Comparison of ENCODE assay signal across 20 cellular contexts in the genomic region with DNA sequence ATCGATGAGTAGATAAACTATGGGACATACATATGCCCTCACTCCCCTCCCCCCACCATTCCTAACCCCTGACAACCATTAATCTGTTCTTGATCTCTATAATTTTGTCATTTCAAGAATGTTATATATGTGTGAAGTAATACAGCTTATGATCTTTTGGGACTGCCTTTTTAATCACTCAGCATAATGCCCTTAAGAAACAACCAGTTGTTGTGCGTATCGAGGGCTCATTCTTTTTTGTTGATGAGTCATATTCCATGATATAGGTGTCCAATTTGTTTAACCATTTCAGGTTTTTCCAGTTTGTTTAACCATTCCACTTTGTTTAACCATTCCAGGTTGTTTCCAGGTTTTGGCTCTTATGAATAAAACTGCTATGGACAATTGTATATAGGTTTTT.
A peak's percentile ranks its signal among the peaks of the same experiment; 100 is the strongest.
DNase-seq lines count a peak whose midpoint lies in the region; ATAC-seq and TF ChIP-seq lines count a peak whose summit lies in the region.
"Had no signal": no experiment of that assay in that cellular context is flagged by ENCODE, and none has a peak within 500 bp of the region (broad histone marks: within the 10 kb centered on the region; RNA-seq: fewer than 3 reads in every experiment).

No MANE protein-coding gene starts in this region.

- H3K4me3 ChIP-seq in mammary epithelial cell (replicated peaks in 1 of 3; ENCODE audit: insufficient read depth in 1 of 3, low read depth in 2 of 3, low read length in 3 of 3) = peak overlapping the region in 1 of 3 experiments; percentile 1
- H3K4me3 ChIP-seq: hepatocyte had no signal

- no TSS peak for BruUV-seq in mammary epithelial cell (replicated peaks; lab: Mats Ljungman, UMichigan)

- peak overlapping the region; percentile 30 for H3K27ac ChIP-seq in mammary epithelial cell (ENCODE audit: insufficient read depth, low read depth, low read length)
- H3K27ac ChIP-seq: brain microvascular endothelial cell, hepatocyte had no signal

- H3K4me1 ChIP-seq in mammary epithelial cell (ENCODE audit: insufficient read depth, low read length) = peaks cover 12% of the 10 kb centered on the region

- POLR2A ChIA-PET in activated CD8-positive, alpha-beta T cell treated with anti-CD3 and anti-CD28 coated beads, Interleukin-2, amount 10 ng/mL, durations not matched to agents 7 days and 5 days (lab: Charles Lee) = no interaction called here

- ATAC-seq in activated CD8-positive, alpha-beta T cell treated with anti-CD3 and anti-CD28 coated beads, Interleukin-2, amount 10 ng/mL, durations not matched to agents 7 days and 5 days = no peak
- ATAC-seq: SK-N-SH treated with all-trans-retinoic acid at 6 μM for 48 hours had no signal

- H2AFZ ChIP-seq in mammary epithelial cell (ENCODE audit: low read depth, low read length) = no peak overlapping the region
- H2AFZ ChIP-seq: hepatocyte had no signal

- no peak overlapping the region for H3K4me3 Mint-ChIP-seq in activated CD8-positive, alpha-beta T cell treated with anti-CD3 and anti-CD28 coated beads, Interleukin-2, amount 10 ng/mL, durations not matched to agents 7 days and 5 days
- H3K4me3 Mint-ChIP-seq: activated CD4-positive, alpha-beta memory T cell treated with anti-CD3 and anti-CD28 coated beads, Interleukin-2, amount 10 ng/mL, durations not matched to agents 7 days and 5 days; CD14-positive monocyte; immature natural killer cell had no signal

- peaks cover 13% of the 10 kb centered on the region for H3K27me3 Mint-ChIP-seq in activated CD8-positive, alpha-beta T cell treated with anti-CD3 and anti-CD28 coated beads, Interleukin-2, amount 10 ng/mL, durations not matched to agents 7 days and 5 days (ENCODE audit: low read depth)

- H4K20me1 ChIP-seq in mammary epithelial cell (ENCODE audit: insufficient read depth, low read length) = no peaks in the 10 kb centered on the region

- peaks cover 93% of the 10 kb centered on the region for H3K79me2 ChIP-seq in mammary epithelial cell (ENCODE audit: insufficient read depth, low read length)
- H3K79me2 ChIP-seq: hepatocyte had no signal

- dilution Hi-C loops in mammary epithelial cell (cut with HindIII; ENCODE audit: low sequenced_read_pairs) = no loop called here

- no peaks in the 10 kb centered on the region for H3K9me3 ChIP-seq in mammary epithelial cell (replicated peaks; ENCODE audit: insufficient read depth, low read length)

- no peaks in the 10 kb centered on the region for H3K4me1 Mint-ChIP-seq in activated CD8-positive, alpha-beta T cell treated with anti-CD3 and anti-CD28 coated beads, Interleukin-2, amount 10 ng/mL, durations not matched to agents 7 days and 5 days (ENCODE audit: low read depth)
- H3K4me1 Mint-ChIP-seq: activated CD4-positive, alpha-beta memory T cell treated with anti-CD3 and anti-CD28 coated beads, Interleukin-2, amount 10 ng/mL, durations not matched to agents 7 days and 5 days; CD14-positive monocyte had no signal

- CTCF ChIA-PET in mammary epithelial cell (lab: Charles Lee; ENCODE audit: low non-redundant PET) = no interaction called here
- CTCF ChIA-PET in activated CD8-positive, alpha-beta T cell treated with anti-CD3 and anti-CD28 coated beads, Interleukin-2, amount 10 ng/mL, durations not matched to agents 7 days and 5 days (lab: Charles Lee) = no interaction called here

- DNase-seq in EH (ENCODE audit: low read depth) (peak; percentile 30), HT-29 (ENCODE audit: low spot score) (peak; percentile 74), mammary epithelial cell (peak; percentile 86), iris pigment epithelial cell (ENCODE audit: low read depth) (peak; percentile 68), HuH-7 (ENCODE audit: low spot score) (no peak), NCI-H1105 treated with DMSO at 0.1 percent for 48 hours (lab: John Stamatoyannopoulos, UW) (no peak)
- DNase-seq in activated CD8-positive, alpha-beta T cell treated with anti-CD3 and anti-CD28 coated beads, Interleukin-2, amount 10 ng/mL, durations not matched to agents 7 days and 5 days = no peak
- DNase-seq: activated CD4-positive, alpha-beta memory T cell treated with anti-CD3 and anti-CD28 coated beads, Interleukin-2, amount 10 ng/mL, durations not matched to agents 7 days and 5 days; activated CD4-positive, CD25-positive, alpha-beta regulatory T cell; activated gamma-delta T cell treated with Interleukin-2 at 50 U/mL for 16 hours; brain microvascular endothelial cell; cortex of kidney; foreskin fibroblast; immature natural killer cell; Kasumi-1; NCI-H2081; T-helper 9 cell had no signal

- H3K9me3 Mint-ChIP-seq in activated CD8-positive, alpha-beta T cell treated with anti-CD3 and anti-CD28 coated beads, Interleukin-2, amount 10 ng/mL, durations not matched to agents 7 days and 5 days (ENCODE audit: insufficient read depth) = no peaks in the 10 kb centered on the region
- H3K9me3 Mint-ChIP-seq: activated CD4-positive, alpha-beta memory T cell treated with anti-CD3 and anti-CD28 coated beads, Interleukin-2, amount 10 ng/mL, durations not matched to agents 7 days and 5 days; immature natural killer cell had no signal

- peaks cover 6% of the 10 kb centered on the region for H3K36me3 ChIP-seq in mammary epithelial cell (ENCODE audit: insufficient read depth, low read length)

- H3K4me2 ChIP-seq in mammary epithelial cell (ENCODE audit: insufficient read depth, low read depth, low read length) = peak overlapping the region; percentile 58
- H3K4me2 ChIP-seq: hepatocyte had no signal

- in situ Hi-C loops in mammary epithelial cell (cut with MboI; ENCODE audit: low sequenced_read_pairs in 2 of 2) = no loop called here

- no peaks in the 10 kb centered on the region for H3K27me3 ChIP-seq in mammary epithelial cell (ENCODE audit: insufficient read depth, low read length)
- H3K27me3 ChIP-seq: brain microvascular endothelial cell had no signal

- WGBS in mammary epithelial cell (ENCODE audit: low coverage, missing lambda C conversion rate) = 0% methylated on average over 3 of the region's 3 CpGs

- TF ChIP-seq CTCF in mammary epithelial cell (conservative IDR thresholded peaks at IDR 0.05 in 1 of 2, IDR thresholded peaks at IDR 0.05 in 1 of 2; ENCODE audit: extremely low read depth in 1 of 2, insufficient read depth in 1 of 2, low read depth in 1 of 2, low read length in 2 of 2) = no peak

- no peak overlapping the region for H3K9ac ChIP-seq in mammary epithelial cell (ENCODE audit: insufficient read depth, low read length)

- H3K36me3 Mint-ChIP-seq in activated CD8-positive, alpha-beta T cell treated with anti-CD3 and anti-CD28 coated beads, Interleukin-2, amount 10 ng/mL, durations not matched to agents 7 days and 5 days (ENCODE audit: low read depth) = no peaks in the 10 kb centered on the region
- H3K36me3 Mint-ChIP-seq: CD14-positive monocyte had no signal

- intact Hi-C loops in mammary epithelial cell (cut with micrococcal nuclease) = no loop called here

- no peak overlapping the region for H3K27ac Mint-ChIP-seq in activated CD8-positive, alpha-beta T cell treated with anti-CD3 and anti-CD28 coated beads, Interleukin-2, amount 10 ng/mL, durations not matched to agents 7 days and 5 days
- H3K27ac Mint-ChIP-seq: activated CD4-positive, alpha-beta memory T cell treated with anti-CD3 and anti-CD28 coated beads, Interleukin-2, amount 10 ng/mL, durations not matched to agents 7 days and 5 days; CD14-positive monocyte had no signal

Comparison
In these comparisons a context has a peak if more than half of its experiments do, and no peak if none do; other contexts are left out.
1. DNase-seq: peak in EH (single experiment), HT-29 (single experiment), mammary epithelial cell (single experiment) and iris pigment epithelial cell (single experiment); none in activated CD8-positive, alpha-beta T cell treated with anti-CD3 and anti-CD28 coated beads, Interleukin-2, amount 10 ng/mL, durations not matched to agents 7 days and 5 days (single experiment), HuH-7 (single experiment) and NCI-H1105 treated with DMSO at 0.1 percent for 48 hours (single experiment).